Comparison of ENCODE assay signal across 8 cellular contexts in genomic region chr4:83013420-83013867, GRCh38. TPM values are rescaled to one million over a fixed set of nuclear protein-coding genes. Genes with fewer than 3 reads are reported as not detected.
DNase-seq lines count a peak whose midpoint lies in the region; ATAC-seq and TF ChIP-seq lines count a peak whose summit lies in the region.

No MANE protein-coding gene starts in this region.

- H3K4me3 ChIP-seq in heart right ventricle: peak overlapping the region; percentile 33 to 98 (median 79)
- peak overlapping the region; percentile 83 to 90 (median 90) for H3K4me3 ChIP-seq in skeletal muscle tissue (ENCODE audit: low read length in 3 of 3)

- H3K36me3 Mint-ChIP-seq in activated CD8-positive, alpha-beta memory T cell treated with anti-CD3 and anti-CD28 coated beads, Interleukin-2, amount 10 ng/mL, durations not matched to agents 7 days and 5 days: peaks cover 4% of the 10 kb centered on the region
- H3K36me3 Mint-ChIP-seq in T-helper 17 cell (ENCODE audit: low read depth): peaks cover 2% of the 10 kb centered on the region

- no peak for TF ChIP-seq CTCF in heart right ventricle (IDR thresholded peaks at IDR 0.05)

- no peaks in the 10 kb centered on the region for H3K36me3 ChIP-seq in heart right ventricle
- no peaks in the 10 kb centered on the region for H3K36me3 ChIP-seq in skeletal muscle tissue (ENCODE audit: control insufficient read depth in 3 of 3, insufficient read depth in 3 of 3, low read length in 3 of 3)

- peak overlapping the region; percentile 87 for H3K27ac Mint-ChIP-seq in activated CD8-positive, alpha-beta memory T cell treated with anti-CD3 and anti-CD28 coated beads, Interleukin-2, amount 10 ng/mL, durations not matched to agents 7 days and 5 days
- H3K27ac Mint-ChIP-seq in T-helper 17 cell: peak overlapping the region; percentile 97

- peaks cover 26% of the 10 kb centered on the region for H3K4me1 Mint-ChIP-seq in activated CD8-positive, alpha-beta memory T cell treated with anti-CD3 and anti-CD28 coated beads, Interleukin-2, amount 10 ng/mL, durations not matched to agents 7 days and 5 days
- H3K4me1 Mint-ChIP-seq in T-helper 17 cell: peaks cover 37% of the 10 kb centered on the region

- H3K27ac ChIP-seq in heart right ventricle (peak overlapping the region; percentile 54 to 97 (median 78)), skeletal muscle tissue (ENCODE audit: low read depth, low read length) (peak overlapping the region; percentile 89)

- ATAC-seq in activated CD8-positive, alpha-beta memory T cell treated with anti-CD3 and anti-CD28 coated beads, Interleukin-2, amount 10 ng/mL, durations not matched to agents 7 days and 5 days: no peak
- ATAC-seq in T-helper 17 cell (no peak), heart right ventricle (peak in 2 of 8 donors; percentile 29 to 46), HG02759 (IDR thresholded peaks at IDR 0.05; ENCODE audit: unreplicated experiment) (no peak)

- H3K4me3 Mint-ChIP-seq in activated CD8-positive, alpha-beta memory T cell treated with anti-CD3 and anti-CD28 coated beads, Interleukin-2, amount 10 ng/mL, durations not matched to agents 7 days and 5 days: peak overlapping the region; percentile 88
- H3K4me3 Mint-ChIP-seq in T-helper 17 cell: peak overlapping the region; percentile 98

- DNase-seq in activated CD8-positive, alpha-beta memory T cell treated with anti-CD3 and anti-CD28 coated beads, Interleukin-2, amount 10 ng/mL, durations not matched to agents 7 days and 5 days: no peak
- no peak for DNase-seq in activated CD8-positive, alpha-beta memory T cell treated with anti-CD3 and anti-CD28 coated beads, Interleukin-2, amount 50 U/mL, for 48 hours
- no peak for DNase-seq in T-helper 17 cell
- DNase-seq in heart right ventricle: no peak
- DNase-seq in putamen (ENCODE audit: low spot score): no peak
- DNase-seq in HPDE6-E6E7 (ENCODE audit: extremely low spot score): no peak

- 4 to 5% methylated on average over 13 of the region's 13 CpGs for WGBS in heart right ventricle, 2 donors

- CTCF ChIA-PET in activated CD8-positive, alpha-beta memory T cell treated with anti-CD3 and anti-CD28 coated beads, Interleukin-2, amount 10 ng/mL, durations not matched to agents 7 days and 5 days (lab: Charles Lee): interaction anchor here (0.5 to 3.1 kb wide), 5 partner anchors 17 to 306 kb away, joined by 3 to 13 read pairs (median 3); partner anchors contain the start of genes COPS4 and THAP9

- H3K27me3 Mint-ChIP-seq in activated CD8-positive, alpha-beta memory T cell treated with anti-CD3 and anti-CD28 coated beads, Interleukin-2, amount 10 ng/mL, durations not matched to agents 7 days and 5 days: no peaks in the 10 kb centered on the region
- no peaks in the 10 kb centered on the region for H3K27me3 Mint-ChIP-seq in T-helper 17 cell

- H3K9ac ChIP-seq in skeletal muscle tissue (ENCODE audit: low read depth in 1 of 3, low read length in 3 of 3): peak overlapping the region; percentile 80 to 90 (median 86)

- intact Hi-C loops in heart right ventricle (cut with DNase I): loop anchor here in 8 of 10 donors (1.0 to 10.0 kb wide), 8 partner anchors 21 to 639 kb away; partner anchors contain the start of genes COPS4 (in 5 of the 8), THAP9 (in 5 of the 8), ENOPH1 (in 1 of the 8) and HNRNPD (in 1 of the 8)

- H3K27me3 ChIP-seq in heart right ventricle: no peaks in the 10 kb centered on the region
- H3K27me3 ChIP-seq in skeletal muscle tissue (ENCODE audit: control insufficient read depth in 3 of 3, insufficient read depth in 3 of 3, low read length in 3 of 3): no peaks in the 10 kb centered on the region

- no peaks in the 10 kb centered on the region for H3K9me3 Mint-ChIP-seq in activated CD8-positive, alpha-beta memory T cell treated with anti-CD3 and anti-CD28 coated beads, Interleukin-2, amount 10 ng/mL, durations not matched to agents 7 days and 5 days (ENCODE audit: low read depth)

- peaks cover 6 to 41% (median 30%) of the 10 kb centered on the region in 9 donors for H3K4me1 ChIP-seq in heart right ventricle
- H3K4me1 ChIP-seq in skeletal muscle tissue (ENCODE audit: control insufficient read depth in 3 of 3, insufficient read depth in 3 of 3, low read length in 3 of 3): peaks cover 11 to 24% (median 24%) of the 10 kb centered on the region in 3 donors

- no peaks in the 10 kb centered on the region for H3K9me3 ChIP-seq in T-helper 17 cell (ENCODE audit: control insufficient read depth, low read length, poor library complexity, severe bottlenecking)
- no peaks in the 10 kb centered on the region for H3K9me3 ChIP-seq in heart right ventricle
- H3K9me3 ChIP-seq in skeletal muscle tissue (ENCODE audit: control insufficient read depth in 3 of 3, low read length in 3 of 3): no peaks in the 10 kb centered on the region

RNA-seq across cellular contexts. Expression of gene LIN54, which starts 2.8 kb away (rescaled TPM):
- total RNA-seq in activated CD8-positive, alpha-beta memory T cell treated with anti-CD3 and anti-CD28 coated beads, Interleukin-2, amount 10 ng/mL, durations not matched to agents 7 days and 5 days: 10 to 100 TPM; 36.3 to 38.6 TPM
- total RNA-seq in T-helper 17 cell (10 to 100 TPM; 15.2 to 16.8 TPM), heart right ventricle (1 to 10 TPM; 6.0 to 9.4 (median 9.0) TPM), skeletal muscle tissue (8.4 TPM)
- 1 to 10 TPM; 1.5 to 1.9 TPM for polyA plus RNA-seq in heart right ventricle

RNA-seq across cellular contexts. Expression of gene COPS4, which starts 21.5 kb away (rescaled TPM):
- total RNA-seq in activated CD8-positive, alpha-beta memory T cell treated with anti-CD3 and anti-CD28 coated beads, Interleukin-2, amount 10 ng/mL, durations not matched to agents 7 days and 5 days: 10 to 100 TPM; 27.6 to 33.1 TPM
- total RNA-seq in T-helper 17 cell (10 to 100 TPM; 24.1 to 25.4 TPM), heart right ventricle (10 to 100 TPM; 48.1 to 65.1 (median 57.5) TPM), skeletal muscle tissue (130 TPM)
- polyA plus RNA-seq in heart right ventricle: 10 to 100 TPM; 12.5 to 40.3 TPM
